8 cellular contexts compared by ENCODE assay signal in genomic region chr7:134509010-134509409, GRCh38. TPM values are rescaled to one million over a fixed set of nuclear protein-coding genes. Genes with fewer than 3 reads are reported as not detected.
"Had no signal": no experiment of that assay in that cellular context is flagged by ENCODE, and none has a peak within 500 bp of the region (broad histone marks: within the 10 kb centered on the region; RNA-seq: fewer than 3 reads in every experiment).

No MANE protein-coding gene starts in this region.

- ATAC-seq: GM23338 had no signal

- H3K4me3 ChIP-seq: GM23338 had no signal

- H3K4me3 Mint-ChIP-seq: GM23338, H9, IgD-negative memory B cell had no signal

- H3K4me2 ChIP-seq: GM23338 had no signal

- FAIRE-seq: H1, H54, HTR-8/SVneo had no signal

- H3K4me1 Mint-ChIP-seq: IgD-negative memory B cell had no signal

- H3K27ac Mint-ChIP-seq: GM23338, H9, IgD-negative memory B cell had no signal

- H3K9me3 Mint-ChIP-seq: GM23338, H9, IgD-negative memory B cell had no signal

- H2AFZ ChIP-seq: GM23338 had no signal

- DNase-seq: H9, HCEC 1CT had no signal

RNA-seq across cellular contexts. Expression of gene AKR1B10, which starts 18.4 kb away (rescaled TPM):
- total RNA-seq: H1, H9 had no signal
- polyA plus RNA-seq: IgD-negative memory B cell had no signal

RNA-seq across cellular contexts. Expression of gene AKR1B15, which starts 39.9 kb away (rescaled TPM):
- total RNA-seq: GM23338, H9, HT-29 had no signal
- polyA plus RNA-seq: GM23338, IgD-negative memory B cell had no signal

RNA-seq across cellular contexts. Expression of gene AKR1B1, which starts 50.1 kb away (rescaled TPM):
- total RNA-seq: HT-29 had no signal
